ENCODE assay signal across 20 cellular contexts in genomic region chr4:8892556-8893226, GRCh38. TPM values are rescaled to one million over a fixed set of nuclear protein-coding genes. Genes with fewer than 3 reads are reported as not detected.
"Had no signal": no experiment of that assay in that cellular context is flagged by ENCODE, and none has a peak within 500 bp of the region (broad histone marks: within the 10 kb centered on the region; RNA-seq: fewer than 3 reads in every experiment).

No MANE protein-coding gene starts in this region.

- H3K36me3 Mint-ChIP-seq: naive thymus-derived CD4-positive, alpha-beta T cell had no signal

- H3K4me3 ChIP-seq: adrenal gland, coronary artery, heart right ventricle, lower lobe of right lung, psoas muscle, sigmoid colon, suprapubic skin, upper lobe of right lung had no signal

- H3K9me3 ChIP-seq: adrenal gland, heart right ventricle, lower lobe of right lung, psoas muscle, sigmoid colon, suprapubic skin, upper lobe of right lung had no signal

- H3K36me3 ChIP-seq: adrenal gland, heart right ventricle, lower lobe of right lung, sigmoid colon, suprapubic skin, upper lobe of right lung had no signal

- H3K4me3 Mint-ChIP-seq: naive thymus-derived CD4-positive, alpha-beta T cell had no signal

- H3K4me1 ChIP-seq: adrenal gland, lower lobe of right lung, psoas muscle, upper lobe of right lung had no signal

- H3K4me1 Mint-ChIP-seq: naive thymus-derived CD4-positive, alpha-beta T cell had no signal

- ATAC-seq: lower lobe of right lung; naive thymus-derived CD4-positive, alpha-beta T cell; stimulated activated naive CD8-positive, alpha-beta T cell treated with anti-CD3 and anti-CD28 coated beads, Interleukin-15, Interleukin-2, amounts not matched to agents 100 U/mL and 50 U/mL, for 24 hours; upper lobe of right lung had no signal

- DNase-seq: activated CD4-positive, alpha-beta T cell treated with anti-CD3 and anti-CD28 coated beads, Interleukin-2, amount 50 U/mL, for 4 hours; activated naive CD4-positive, alpha-beta T cell treated with anti-CD3 and anti-CD28 coated beads, Interleukin-2, amount 50 U/mL, for 16 hours; activated T-cell treated with anti-CD3 and anti-CD28 coated beads, Interleukin-2, amount 50 U/mL, for 1 hour; adrenal gland; caudate nucleus; effector CD8-positive, alpha-beta T cell; heart right ventricle; lower lobe of right lung; naive thymus-derived CD4-positive, alpha-beta T cell; psoas muscle; sigmoid colon; stimulated activated CD4-positive, alpha-beta T cell treated with anti-CD3 and anti-CD28 coated beads, Interleukin-12 subunit alpha, Interleukin-12 subunit beta, amount 100 ng/mL, for 4 hours; stimulated activated naive CD8-positive, alpha-beta T cell treated with anti-CD3 and anti-CD28 coated beads, Interleukin-15, Interleukin-2, amounts not matched to agents 100 U/mL and 50 U/mL, for 24 hours; upper lobe of right lung had no signal

- H3K27ac ChIP-seq: adrenal gland, coronary artery, heart right ventricle, lower lobe of right lung, psoas muscle, sigmoid colon, suprapubic skin, upper lobe of right lung had no signal

RNA-seq across cellular contexts. Expression of gene HMX1, which starts 21.1 kb away (rescaled TPM):
- total RNA-seq: adrenal gland; fibroblast of lung; frontal cortex; lower lobe of right lung; naive thymus-derived CD4-positive, alpha-beta T cell; osteoblast; psoas muscle; suprapubic skin; T-helper 1 cell treated with Interleukin-12 subunit alpha and Interleukin-12 subunit beta and Interleukin-4 antibody, amounts not matched to agents 30 ng/mL and 1 ng/mL, for 36 hours; upper lobe of right lung had no signal
- polyA plus RNA-seq: adrenal gland; fibroblast of lung; heart right ventricle; naive thymus-derived CD4-positive, alpha-beta T cell; psoas muscle; sigmoid colon had no signal
